ENCODE assay signal across 26 cellular contexts in genomic region chr15:25597576-25597975, GRCh38.
DNase-seq lines count a peak whose midpoint lies in the region; ATAC-seq and TF ChIP-seq lines count a peak whose summit lies in the region.
"Had no signal": no experiment of that assay in that cellular context is flagged by ENCODE, and none has a peak within 500 bp of the region (broad histone marks: within the 10 kb centered on the region; RNA-seq: fewer than 3 reads in every experiment).

No MANE protein-coding gene starts in this region.

- no peak for DNase-seq in left ventricle myocardium superior
- no peak for DNase-seq in Right ventricle myocardium inferior (ENCODE audit: missing footprints)
- DNase-seq in endothelial cell (ENCODE audit: low spot score), result no peak
- DNase-seq in tibial artery, result no peak
- DNase-seq in NCI-H345 (lab: John Stamatoyannopoulos, UW), result no peak
- no peak for DNase-seq in cerebellar nuclear complex (lab: John Stamatoyannopoulos, UW)
- no peak for DNase-seq in H4 (ENCODE audit: low spot score)
- DNase-seq: activated CD4-positive, alpha-beta T cell treated with anti-CD3 and anti-CD28 coated beads for 1 hour; activated CD8-positive, alpha-beta T cell treated with anti-CD3 and anti-CD28 coated beads for 36 hours; Caco-2; GDM1; NCI-H2081 treated with DMSO at 0.1 percent for 48 hours; NCI-H446; stimulated activated CD4-positive, alpha-beta T cell treated with anti-CD3 and anti-CD28 coated beads, Interleukin-2, amount 100 ng/mL, for 24 hours; T-helper 2 cell had no signal

- no peak overlapping the region for H3K4me3 Mint-ChIP-seq in endothelial cell (ENCODE audit: unreplicated experiment)
- H3K4me3 Mint-ChIP-seq: activated CD8-positive, alpha-beta T cell treated with anti-CD3 and anti-CD28 coated beads for 36 hours; activated naive CD8-positive, alpha-beta T cell had no signal

- TF ChIP-seq CTCF in endothelial cell (IDR thresholded peaks at IDR 0.05; ENCODE audit: unreplicated experiment) (no peak), parathyroid adenoma (IDR thresholded peaks at IDR 0.05) (no peak), tibial artery (IDR thresholded peaks at IDR 0.05) (no peak)

- H3K4me3 ChIP-seq in parathyroid adenoma (ENCODE audit: low read depth, low read length) (no peak overlapping the region), tibial artery (peak overlapping the region; percentile 31 to 44)
- H3K4me3 ChIP-seq: A549, HAP-1, K562, prostate gland, upper lobe of left lung had no signal

- peak; percentile 56 for ATAC-seq in left ventricle myocardium superior
- ATAC-seq in Right ventricle myocardium inferior, result no peak
- ATAC-seq: A549; activated CD8-positive, alpha-beta T cell treated with anti-CD3 and anti-CD28 coated beads for 36 hours; SK-N-SH treated with all-trans-retinoic acid at 6 μM for 48 hours had no signal

- H3K27ac Mint-ChIP-seq in endothelial cell (ENCODE audit: unreplicated experiment), result peak overlapping the region; percentile 67
- H3K27ac Mint-ChIP-seq: activated CD8-positive, alpha-beta T cell treated with anti-CD3 and anti-CD28 coated beads for 36 hours; activated naive CD8-positive, alpha-beta T cell; activated T-helper 2 cell treated with anti-CD3 and anti-CD28 coated beads, Interferon-gamma antibody, Interleukin-2, Interleukin-4, amounts not matched to agents 10 μg/mL and 5 μg/mL and 100 μg/mL, durations not matched to agents 14 hours and 24 hours and 36 hours had no signal

- H3K4me1 Mint-ChIP-seq in endothelial cell (ENCODE audit: unreplicated experiment), result peaks cover 7% of the 10 kb centered on the region

- H3K36me3 ChIP-seq in parathyroid adenoma (ENCODE audit: control insufficient read depth, insufficient read depth, low read length) (no peaks in the 10 kb centered on the region), tibial artery (no peaks in the 10 kb centered on the region)
- H3K36me3 ChIP-seq: HAP-1, neutrophil, prostate gland, upper lobe of left lung had no signal

- no peak overlapping the region for H3K9ac ChIP-seq in parathyroid adenoma

- no peaks in the 10 kb centered on the region for H3K79me2 ChIP-seq in parathyroid adenoma

- peak overlapping the region; percentile 6 for H3K4me2 ChIP-seq in parathyroid adenoma (ENCODE audit: low read length)
- H3K4me2 ChIP-seq: A549 had no signal

- peak overlapping the region; percentile 38 for H2AFZ ChIP-seq in parathyroid adenoma

- peaks cover 3% of the 10 kb centered on the region for H3K4me1 ChIP-seq in parathyroid adenoma
- H3K4me1 ChIP-seq in tibial artery, result peaks cover 0 to 15% (median 0%) of the 10 kb centered on the region in 4 donors
- H3K4me1 ChIP-seq: A549, Caco-2, HAP-1, prostate gland, upper lobe of left lung had no signal

- peaks cover 4% of the 10 kb centered on the region for H3K27me3 Mint-ChIP-seq in endothelial cell (ENCODE audit: unreplicated experiment)

- peaks cover 14% of the 10 kb centered on the region for H3K36me3 Mint-ChIP-seq in endothelial cell (ENCODE audit: low read depth, unreplicated experiment)
- H3K36me3 Mint-ChIP-seq: activated naive CD8-positive, alpha-beta T cell had no signal

- intact Hi-C loops in left ventricle myocardium superior (cut with micrococcal nuclease) (no loop called here), Right ventricle myocardium inferior (cut with DNase I) (no loop called here), tibial artery (cut with DNase I; ENCODE audit: low total_unique reads) (no loop called here)

- H3K27me3 ChIP-seq in parathyroid adenoma (ENCODE audit: control insufficient read depth, insufficient read depth, low read length) (no peaks in the 10 kb centered on the region), tibial artery (no peaks in the 10 kb centered on the region)
- H3K27me3 ChIP-seq: neutrophil, upper lobe of left lung had no signal

- no peaks in the 10 kb centered on the region for H3K9me3 ChIP-seq in parathyroid adenoma (ENCODE audit: control insufficient read depth, low read length)
- H3K9me3 ChIP-seq in tibial artery, result peaks cover 0 to 4% (median 2%) of the 10 kb centered on the region in 3 donors
- H3K9me3 ChIP-seq: A549, Caco-2, neutrophil, prostate gland had no signal

- H3K27ac ChIP-seq in parathyroid adenoma (peak overlapping the region; percentile 21), tibial artery (peak overlapping the region; percentile 70 to 72)
- H3K27ac ChIP-seq: A549, neutrophil, prostate gland, RWPE1, upper lobe of left lung had no signal

- H3K9me3 Mint-ChIP-seq in endothelial cell (ENCODE audit: unreplicated experiment), result no peaks in the 10 kb centered on the region
